ENCODE assay signal across 1 cellular context in genomic region chr2:232438951-232439757, GRCh38.
TF ChIP-seq lines count a peak whose summit lies in the region.

No MANE protein-coding gene starts in this region.

TF ChIP-seq in HepG2, 621 proteins besides CTCF, POLR2A, EP300 and RAD21:
- TF ChIP-seq, protein P1, sequence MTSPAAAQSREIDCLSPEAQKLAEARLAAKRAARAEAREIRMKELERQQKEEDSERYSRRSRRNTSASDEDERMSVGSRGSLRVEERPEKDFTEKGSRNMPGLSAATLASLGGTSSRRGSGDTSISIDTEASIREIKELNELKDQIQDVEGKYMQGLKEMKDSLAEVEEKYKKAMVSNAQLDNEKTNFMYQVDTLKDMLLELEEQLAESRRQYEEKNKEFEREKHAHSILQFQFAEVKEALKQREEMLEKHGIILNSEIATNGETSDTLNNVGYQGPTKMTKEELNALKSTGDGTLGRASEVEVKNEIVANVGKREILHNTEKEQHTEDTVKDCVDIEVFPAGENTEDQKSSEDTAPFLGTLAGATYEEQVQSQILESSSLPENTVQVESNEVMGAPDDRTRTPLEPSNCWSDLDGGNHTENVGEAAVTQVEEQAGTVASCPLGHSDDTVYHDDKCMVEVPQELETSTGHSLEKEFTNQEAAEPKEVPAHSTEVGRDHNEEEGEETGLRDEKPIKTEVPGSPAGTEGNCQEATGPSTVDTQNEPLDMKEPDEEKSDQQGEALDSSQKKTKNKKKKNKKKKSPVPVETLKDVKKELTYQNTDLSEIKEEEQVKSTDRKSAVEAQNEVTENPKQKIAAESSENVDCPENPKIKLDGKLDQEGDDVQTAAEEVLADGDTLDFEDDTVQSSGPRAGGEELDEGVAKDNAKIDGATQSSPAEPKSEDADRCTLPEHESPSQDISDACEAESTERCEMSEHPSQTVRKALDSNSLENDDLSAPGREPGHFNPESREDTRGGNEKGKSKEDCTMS (CRISPR knock-in tag; conservative IDR thresholded peaks at IDR 0.05) = no peak
- TF ChIP-seq FOXA3 (CRISPR knock-in tag; IDR thresholded peaks at IDR 0.05) (no peak), IRF9 (CRISPR knock-in tag; IDR thresholded peaks at IDR 0.05; ENCODE audit: borderline replicate concordance) (no peak), CC2D1A (CRISPR knock-in tag; IDR thresholded peaks at IDR 0.05) (no peak), TFAP4 (IDR thresholded peaks at IDR 0.05; ENCODE audit: borderline replicate concordance, low read depth) (no peak), RBAK (CRISPR knock-in tag; IDR thresholded peaks at IDR 0.05) (no peak)
